8 cellular contexts compared by ENCODE assay signal in the genomic region with DNA sequence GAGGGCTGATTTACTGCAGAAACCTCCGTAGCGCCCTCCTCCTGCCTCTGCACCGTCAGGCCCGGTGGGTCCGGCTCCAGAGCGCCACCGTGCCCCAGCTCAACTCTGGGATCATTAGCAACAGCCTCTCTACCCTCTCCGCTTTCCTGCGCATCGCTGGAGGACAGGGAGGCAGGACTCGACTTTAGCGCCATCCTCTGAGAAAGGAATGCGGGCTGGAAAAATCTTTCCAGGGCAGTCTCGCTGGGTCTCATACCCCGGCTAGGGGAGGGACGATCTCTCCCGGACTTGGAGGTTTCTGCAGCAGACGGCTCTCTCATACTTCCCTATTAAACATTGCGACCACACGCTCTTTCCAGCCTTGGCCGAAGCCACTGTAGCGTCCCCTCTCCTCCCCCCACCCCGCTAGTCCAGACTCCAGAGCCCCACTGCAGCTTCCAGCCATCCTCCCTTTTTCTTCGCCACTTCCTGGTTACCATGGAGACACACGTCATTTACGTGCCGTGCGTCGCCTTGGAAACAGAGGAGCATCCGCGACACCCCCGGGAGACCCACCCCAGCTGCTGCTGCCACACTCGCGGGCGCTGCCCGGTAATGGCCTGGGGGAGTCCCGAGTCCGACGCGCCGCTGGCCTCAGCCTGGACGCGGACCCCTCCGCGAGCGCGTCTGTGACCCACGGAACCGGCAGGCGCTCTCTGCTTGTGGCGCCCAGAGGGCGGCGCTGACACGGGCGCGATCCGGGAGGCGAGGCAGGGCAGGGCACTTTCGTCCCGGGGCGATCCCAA. TPM values are rescaled to one million over a fixed set of nuclear protein-coding genes. Genes with fewer than 3 reads are reported as not detected.
DNase-seq lines count a peak whose midpoint lies in the region; ATAC-seq and TF ChIP-seq lines count a peak whose summit lies in the region.

A gene (plus strand): TSS at position 554 of the 785 bp plus-strand sequence. CDS start 479 bp downstream, outside the sequence.

- peaks cover 5% of the 10 kb centered on the region for H3K36me3 Mint-ChIP-seq in CD8-positive, alpha-beta T cell
- H3K36me3 Mint-ChIP-seq in activated T-helper 2 cell treated with anti-CD3 and anti-CD28 coated beads, Interferon-gamma antibody, Interleukin-2, Interleukin-4, amounts not matched to agents 10 μg/mL and 5 μg/mL and 100 μg/mL, durations not matched to agents 14 hours and 24 hours and 36 hours (ENCODE audit: low read depth): no peaks in the 10 kb centered on the region
- no peaks in the 10 kb centered on the region for H3K36me3 Mint-ChIP-seq in natural killer cell treated with Interleukin-12 subunit alpha and Interleukin-12 subunit beta and Interleukin-15 and Interleukin-18, amount 100 ng/mL, for 72 hours
- no peaks in the 10 kb centered on the region for H3K36me3 Mint-ChIP-seq in stimulated activated naive CD8-positive, alpha-beta T cell treated with anti-CD3 and anti-CD28 coated beads, Interleukin-15, Interleukin-2, amounts not matched to agents 100 ng/mL and 50 ng/mL, for 24 hours (ENCODE audit: low read depth)

- ATAC-seq in CD8-positive, alpha-beta T cell: peak; percentile 80
- ATAC-seq in GM19463 (IDR thresholded peaks at IDR 0.05; ENCODE audit: unreplicated experiment) (peak; percentile 75), Panc1 (peak; percentile 89)
- peak; percentile 85 to 87 for ATAC-seq in natural killer cell treated with Interleukin-12 subunit alpha and Interleukin-12 subunit beta and Interleukin-15 and Interleukin-18, amount 100 ng/mL, for 72 hours

- H3K36me3 ChIP-seq in CD8-positive, alpha-beta T cell (ENCODE audit: insufficient read depth, low read length): no peaks in the 10 kb centered on the region
- H3K36me3 ChIP-seq in Panc1 (ENCODE audit: control insufficient read depth, insufficient read depth, low read length): no peaks in the 10 kb centered on the region

- H3K27ac Mint-ChIP-seq in CD8-positive, alpha-beta T cell: peak within 1 kb of the TSS; percentile 43
- no peak within 1 kb of the TSS for H3K27ac Mint-ChIP-seq in activated T-helper 2 cell treated with anti-CD3 and anti-CD28 coated beads, Interferon-gamma antibody, Interleukin-2, Interleukin-4, amounts not matched to agents 10 μg/mL and 5 μg/mL and 100 μg/mL, durations not matched to agents 14 hours and 24 hours and 36 hours
- H3K27ac Mint-ChIP-seq in natural killer cell treated with Interleukin-12 subunit alpha and Interleukin-12 subunit beta and Interleukin-15 and Interleukin-18, amount 100 ng/mL, for 72 hours: peak within 1 kb of the TSS in 1 of 2 donors; percentile 36
- peak within 1 kb of the TSS; percentile 68 for H3K27ac Mint-ChIP-seq in stimulated activated naive CD8-positive, alpha-beta T cell treated with anti-CD3 and anti-CD28 coated beads, Interleukin-15, Interleukin-2, amounts not matched to agents 100 ng/mL and 50 ng/mL, for 24 hours

- peak; percentile 54 for TF ChIP-seq CTCF in CD8-positive, alpha-beta T cell (IDR thresholded peaks at IDR 0.05)
- TF ChIP-seq CTCF in Panc1 (IDR thresholded peaks at IDR 0.05): peak; percentile 65
- peak; percentile 51 for TF ChIP-seq CTCF in fibroblast of the aortic adventitia (IDR thresholded peaks at IDR 0.05; ENCODE audit: insufficient read depth, low read length)

- peak within 1 kb of the TSS; percentile 93 for H3K4me3 Mint-ChIP-seq in CD8-positive, alpha-beta T cell
- peak within 1 kb of the TSS; percentile 84 for H3K4me3 Mint-ChIP-seq in activated T-helper 2 cell treated with anti-CD3 and anti-CD28 coated beads, Interferon-gamma antibody, Interleukin-2, Interleukin-4, amounts not matched to agents 10 μg/mL and 5 μg/mL and 100 μg/mL, durations not matched to agents 14 hours and 24 hours and 36 hours (ENCODE audit: low read depth)
- H3K4me3 Mint-ChIP-seq in natural killer cell treated with Interleukin-12 subunit alpha and Interleukin-12 subunit beta and Interleukin-15 and Interleukin-18, amount 100 ng/mL, for 72 hours: peak within 1 kb of the TSS; percentile 90
- H3K4me3 Mint-ChIP-seq in stimulated activated naive CD8-positive, alpha-beta T cell treated with anti-CD3 and anti-CD28 coated beads, Interleukin-15, Interleukin-2, amounts not matched to agents 100 ng/mL and 50 ng/mL, for 24 hours: peak within 1 kb of the TSS; percentile 86

- H3K27me3 ChIP-seq in CD8-positive, alpha-beta T cell (ENCODE audit: insufficient read depth, low read length): peaks cover 6% of the 10 kb centered on the region
- H3K27me3 ChIP-seq in Panc1 (ENCODE audit: control insufficient read depth, insufficient read depth, low read length): peaks cover 23% of the 10 kb centered on the region

- CTCF ChIA-PET in CD8-positive, alpha-beta T cell (lab: Charles Lee): interaction anchor here (0.7 to 8.8 kb wide), 15 partner anchors 10 to 435 kb away, joined by 3 to 95 read pairs (median 3); a partner anchor contains a TSS
- CTCF ChIA-PET in Panc1 (lab: Charles Lee): interaction anchor here (0.6 to 0.8 kb wide), 2 partner anchors 12 to 22 kb away, joined by 3 read pairs; no protein-coding TSS in a partner anchor

- H3K4me3 ChIP-seq in CD8-positive, alpha-beta T cell (ENCODE audit: low read depth, low read length): peak within 1 kb of the TSS; percentile 99
- H3K4me3 ChIP-seq in Panc1 (ENCODE audit: low read depth in 2 of 2, low read length in 2 of 2) (peak within 1 kb of the TSS; percentile 62 to 86), fibroblast of the aortic adventitia (ENCODE audit: low read depth, low read length) (peak within 1 kb of the TSS; percentile 81)

- H3K9me3 ChIP-seq in CD8-positive, alpha-beta T cell (ENCODE audit: low read length): no peaks in the 10 kb centered on the region
- H3K9me3 ChIP-seq in Panc1 (ENCODE audit: control insufficient read depth, insufficient read depth, low read depth, low read length): no peaks in the 10 kb centered on the region

- in situ Hi-C loops in Panc1 (cut with HindIII; ENCODE audit: low pct_unique_long_range_greater_than_20kb, low sequenced_read_pairs): no loop called here

- H3K9me3 Mint-ChIP-seq in CD8-positive, alpha-beta T cell: no peaks in the 10 kb centered on the region
- H3K9me3 Mint-ChIP-seq in activated T-helper 2 cell treated with anti-CD3 and anti-CD28 coated beads, Interferon-gamma antibody, Interleukin-2, Interleukin-4, amounts not matched to agents 10 μg/mL and 5 μg/mL and 100 μg/mL, durations not matched to agents 14 hours and 24 hours and 36 hours: no peaks in the 10 kb centered on the region
- H3K9me3 Mint-ChIP-seq in natural killer cell treated with Interleukin-12 subunit alpha and Interleukin-12 subunit beta and Interleukin-15 and Interleukin-18, amount 100 ng/mL, for 72 hours: no peaks in the 10 kb centered on the region
- no peaks in the 10 kb centered on the region for H3K9me3 Mint-ChIP-seq in stimulated activated naive CD8-positive, alpha-beta T cell treated with anti-CD3 and anti-CD28 coated beads, Interleukin-15, Interleukin-2, amounts not matched to agents 100 ng/mL and 50 ng/mL, for 24 hours

- intact Hi-C loops in CD8-positive, alpha-beta T cell (cut with DNase I, micrococcal nuclease): loop anchor here (1.0 to 10.0 kb wide), 7 partner anchors 15 to 436 kb away; a partner anchor contains a TSS
- intact Hi-C loops in Panc1 (cut with micrococcal nuclease; ENCODE audit: unreplicated experiment): no loop called here
- intact Hi-C loops in activated T-helper 2 cell treated with anti-CD3 and anti-CD28 coated beads, Interferon-gamma antibody, Interleukin-2, Interleukin-4, amounts not matched to agents 10 μg/mL and 5 μg/mL and 100 μg/mL, durations not matched to agents 14 hours and 24 hours and 36 hours (cut with micrococcal nuclease): loop anchor here (5.0 kb wide), 1 partner anchor 76 kb away; a partner anchor contains a TSS

- H3K4me1 Mint-ChIP-seq in CD8-positive, alpha-beta T cell (ENCODE audit: low read depth): peaks cover 6% of the 10 kb centered on the region
- peaks cover 18% of the 10 kb centered on the region for H3K4me1 Mint-ChIP-seq in activated T-helper 2 cell treated with anti-CD3 and anti-CD28 coated beads, Interferon-gamma antibody, Interleukin-2, Interleukin-4, amounts not matched to agents 10 μg/mL and 5 μg/mL and 100 μg/mL, durations not matched to agents 14 hours and 24 hours and 36 hours (ENCODE audit: low read depth)
- H3K4me1 Mint-ChIP-seq in natural killer cell treated with Interleukin-12 subunit alpha and Interleukin-12 subunit beta and Interleukin-15 and Interleukin-18, amount 100 ng/mL, for 72 hours (ENCODE audit: low read depth in 2 of 2): peaks cover 5 to 15% of the 10 kb centered on the region in 2 donors
- peaks cover 32% of the 10 kb centered on the region for H3K4me1 Mint-ChIP-seq in stimulated activated naive CD8-positive, alpha-beta T cell treated with anti-CD3 and anti-CD28 coated beads, Interleukin-15, Interleukin-2, amounts not matched to agents 100 ng/mL and 50 ng/mL, for 24 hours (ENCODE audit: low read depth)

- BruUV-seq in Panc1 (replicated peaks; lab: Mats Ljungman, UMichigan): no TSS peak

- peaks cover 14% of the 10 kb centered on the region for H3K4me1 ChIP-seq in CD8-positive, alpha-beta T cell (ENCODE audit: insufficient read depth, low read length)
- peaks cover 5% of the 10 kb centered on the region; the same call in 1 of the 2 replicates for H3K4me1 ChIP-seq in Panc1 (ENCODE audit: control insufficient read depth, insufficient read depth, low read length)

- DNase-seq in CD8-positive, alpha-beta T cell: peak; percentile 48 to 83 (median 69)
- DNase-seq in HT1080 (ENCODE audit: low read depth) (peak; percentile 80), Panc1 (ENCODE audit: low read depth, low spot score) (peak; percentile 38), fibroblast of the aortic adventitia (ENCODE audit: low read depth) (peak; percentile 76)
- DNase-seq in activated T-helper 2 cell treated with anti-CD3 and anti-CD28 coated beads, Interferon-gamma antibody, Interleukin-2, Interleukin-4, amounts not matched to agents 10 μg/mL and 5 μg/mL and 100 μg/mL, durations not matched to agents 14 hours and 24 hours and 36 hours (ENCODE audit: low spot score): peak; percentile 72
- DNase-seq in natural killer cell treated with Interleukin-12 subunit alpha and Interleukin-12 subunit beta and Interleukin-15 and Interleukin-18, amount 100 ng/mL, for 72 hours (ENCODE audit: low spot score): peak; percentile 83

- H3K27me3 Mint-ChIP-seq in CD8-positive, alpha-beta T cell (ENCODE audit: low read depth): peaks cover 29% of the 10 kb centered on the region
- H3K27me3 Mint-ChIP-seq in activated T-helper 2 cell treated with anti-CD3 and anti-CD28 coated beads, Interferon-gamma antibody, Interleukin-2, Interleukin-4, amounts not matched to agents 10 μg/mL and 5 μg/mL and 100 μg/mL, durations not matched to agents 14 hours and 24 hours and 36 hours (ENCODE audit: low read depth): peaks cover 61% of the 10 kb centered on the region
- H3K27me3 Mint-ChIP-seq in natural killer cell treated with Interleukin-12 subunit alpha and Interleukin-12 subunit beta and Interleukin-15 and Interleukin-18, amount 100 ng/mL, for 72 hours: peaks cover 41 to 60% of the 10 kb centered on the region in 2 donors
- H3K27me3 Mint-ChIP-seq in stimulated activated naive CD8-positive, alpha-beta T cell treated with anti-CD3 and anti-CD28 coated beads, Interleukin-15, Interleukin-2, amounts not matched to agents 100 ng/mL and 50 ng/mL, for 24 hours: peaks cover 34% of the 10 kb centered on the region

- peak within 1 kb of the TSS; percentile 85 for H3K27ac ChIP-seq in CD8-positive, alpha-beta T cell (ENCODE audit: low read depth, low read length)
- H3K27ac ChIP-seq in Panc1 (ENCODE audit: low read length): peak within 1 kb of the TSS; percentile 59

- POLR2A ChIA-PET in CD8-positive, alpha-beta T cell (lab: Charles Lee): interaction anchor here (1.0 to 2.9 kb wide), 5 partner anchors 15 to 256 kb away, joined by 3 to 24 read pairs (median 5); a partner anchor contains a TSS
- POLR2A ChIA-PET in Panc1 (lab: Charles Lee): no interaction called here

RNA-seq across cellular contexts. Expression of the gene that starts here (rescaled TPM):
- 1 to 10 TPM in 1 of 2 experiments, under 1 TPM in 1; 0.90 to 1.3 TPM for total RNA-seq in CD8-positive, alpha-beta T cell
- 0.19 and 0.40 TPM in 2 replicates for total RNA-seq in HT1080 (2014; rRNA removed; shearing (Covaris generic))
- 0.35 and 0.43 TPM in 2 replicates for polyA plus RNA-seq in HT1080 (2015; cell fraction: cytosol; rRNA removed)
- polyA plus RNA-seq in HT1080 (2015; cell fraction: nucleus; rRNA removed): 0.19 and 0.38 TPM in 2 replicates
- total RNA-seq in Panc1 (2021; ENCODE audit: unreplicated experiment): 0.74 TPM
- 0.99 TPM for polyA plus RNA-seq in Panc1 (2012; ENCODE audit: insufficient read length)
- total RNA-seq in activated T-helper 2 cell treated with anti-CD3 and anti-CD28 coated beads, Interferon-gamma antibody, Interleukin-2, Interleukin-4, amounts not matched to agents 10 μg/mL and 5 μg/mL and 100 μg/mL, durations not matched to agents 14 hours and 24 hours and 36 hours: 0.34 and 0.64 TPM in 2 replicates
- 0.63 and 1.1 TPM in 2 replicates for total RNA-seq in fibroblast of the aortic adventitia (ENCODE audit: low replicate concordance)
- under 1 TPM in 1 of 2 donors, not detected in 1; 0.86 TPM for total RNA-seq in natural killer cell treated with Interleukin-12 subunit alpha and Interleukin-12 subunit beta and Interleukin-15 and Interleukin-18, amount 100 ng/mL, for 72 hours

Comparison
In these comparisons a context has a peak if more than half of its experiments do, and no peak if none do; other contexts are left out.
1. Peak in every context shown above with its lines: DNase-seq, ATAC-seq, H3K4me3 ChIP-seq and H3K27ac ChIP-seq.
2. Peak in DNase-seq in HT1080; RNA of the gene not detected or under 1 TPM.
3. Peak in DNase-seq, ATAC-seq, H3K4me3 ChIP-seq and H3K27ac ChIP-seq in Panc1; RNA of the gene not detected or under 1 TPM.
4. Peak in DNase-seq in activated T-helper 2 cell treated with anti-CD3 and anti-CD28 coated beads, Interferon-gamma antibody, Interleukin-2, Interleukin-4, amounts not matched to agents 10 μg/mL and 5 μg/mL and 100 μg/mL, durations not matched to agents 14 hours and 24 hours and 36 hours; RNA of the gene not detected or under 1 TPM.
5. Peak in DNase-seq and ATAC-seq in natural killer cell treated with Interleukin-12 subunit alpha and Interleukin-12 subunit beta and Interleukin-15 and Interleukin-18, amount 100 ng/mL, for 72 hours; RNA of the gene not detected or under 1 TPM.